Comparison of ENCODE assay signal across 11 cellular contexts in the genomic region with DNA sequence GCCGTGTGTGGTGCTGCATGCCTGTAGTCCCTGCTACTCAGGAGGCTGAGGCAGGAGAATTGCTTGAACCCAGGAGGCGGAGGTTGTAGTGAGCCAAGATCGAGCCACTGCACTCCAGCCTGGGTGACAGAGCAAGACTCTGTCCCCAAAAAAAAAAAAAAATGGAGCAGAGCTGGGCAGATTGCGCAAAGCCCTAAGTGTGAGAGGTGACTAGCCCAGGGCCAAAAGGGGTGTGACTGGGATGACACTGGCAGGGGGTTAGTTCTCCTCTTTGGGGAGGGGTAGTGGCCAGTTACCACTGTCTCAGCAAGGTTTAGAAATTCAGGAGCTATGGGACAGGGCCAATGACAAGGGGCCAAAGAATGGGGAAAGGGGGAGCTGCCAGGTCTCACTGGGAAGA. TPM values are rescaled to one million over a fixed set of nuclear protein-coding genes. Genes with fewer than 3 reads are reported as not detected.
"Had no signal": no experiment of that assay in that cellular context is flagged by ENCODE, and none has a peak within 500 bp of the region (broad histone marks: within the 10 kb centered on the region; RNA-seq: fewer than 3 reads in every experiment).

No MANE protein-coding gene starts in this region.

RNA-seq across cellular contexts. Expression of a gene that starts 47.3 kb away (rescaled TPM):
- total RNA-seq: endothelial cell of umbilical vein, epithelial cell of proximal tubule, foreskin keratinocyte, gastroesophageal sphincter, hepatocyte, renal cortical epithelial cell, subcutaneous adipose tissue, temporal lobe, vagina had no signal
- polyA plus RNA-seq: endothelial cell of umbilical vein; fibroblast of lung; foreskin keratinocyte; hepatocyte; naive thymus-derived CD8-positive, alpha-beta T cell had no signal
